Comparison of ENCODE assay signal across 8 cellular contexts in genomic region chr13:99086869-99087129, GRCh38.
DNase-seq lines count a peak whose midpoint lies in the region; TF ChIP-seq lines count a peak whose summit lies in the region.

No MANE protein-coding gene starts in this region.

- H3K4me3 Mint-ChIP-seq in H9 = peak overlapping the region; percentile 86 to 93
- H3K4me3 Mint-ChIP-seq in activated naive CD8-positive, alpha-beta T cell = peak overlapping the region; percentile 27

- no peaks in the 10 kb centered on the region; the same call in 1 of the 2 replicates for H3K27me3 ChIP-seq in GM06990 (replicated peaks; ENCODE audit: control insufficient read depth, insufficient read depth, low read length)
- peaks cover 7% of the 10 kb centered on the region; the same call in 1 of the 2 replicates for H3K27me3 ChIP-seq in H9 (ENCODE audit: insufficient read depth, low read length)

- H4K91ac ChIP-seq in H9 (ENCODE audit: insufficient read length, low read depth, low read length) = peak overlapping the region; percentile 33

- H4K8ac ChIP-seq in H9 (replicated peaks; ENCODE audit: insufficient read length, low read depth, low read length) = no peak overlapping the region

- H3K27ac Mint-ChIP-seq in H9 = no peak overlapping the region
- H3K27ac Mint-ChIP-seq in activated naive CD8-positive, alpha-beta T cell = no peak overlapping the region

- H3K4me1 Mint-ChIP-seq in H9 = peaks cover 17 to 22% of the 10 kb centered on the region in 2 experiments
- peaks cover 43% of the 10 kb centered on the region for H3K4me1 Mint-ChIP-seq in activated naive CD8-positive, alpha-beta T cell (ENCODE audit: low read depth)

- peaks cover 2% of the 10 kb centered on the region; the same call in 1 of the 2 replicates for H3K4me1 ChIP-seq in H9 (ENCODE audit: insufficient read depth, low read length)

- H2BK5ac ChIP-seq in H9 (ENCODE audit: insufficient read length, low read length) = no peak overlapping the region

- peak overlapping the region; percentile 70 for H3K4me2 ChIP-seq in H9 (ENCODE audit: insufficient read depth, insufficient read length, low read length)

- H3K4ac ChIP-seq in H9 (ENCODE audit: low read depth, low read length) = no peak overlapping the region

- H3K18ac ChIP-seq in H9 (ENCODE audit: insufficient read length, low read depth, low read length) = no peak overlapping the region

- no peak overlapping the region for H2BK12ac ChIP-seq in H9 (ENCODE audit: insufficient read length, low read depth, low read length)

- H3K9ac ChIP-seq in H9 (ENCODE audit: extremely low read depth, insufficient read length, low read length) = no peak overlapping the region

- H2AFZ ChIP-seq in H9 (ENCODE audit: low read length) = no peak overlapping the region

- no peaks in the 10 kb centered on the region for H4K20me1 ChIP-seq in H9 (ENCODE audit: control insufficient read depth, insufficient read depth, insufficient read length)

- no peak overlapping the region for H3T11ph ChIP-seq in H9 (ENCODE audit: low read length)

- H3K9me3 Mint-ChIP-seq in H9 = no peaks in the 10 kb centered on the region; a peak in 1 of 5 replicates
- no peaks in the 10 kb centered on the region for H3K9me3 Mint-ChIP-seq in activated naive CD8-positive, alpha-beta T cell (ENCODE audit: low read depth)

- H3K79me2 ChIP-seq in H9 (ENCODE audit: insufficient read depth, low read length) = no peaks in the 10 kb centered on the region

- H3K56ac ChIP-seq in H9 (ENCODE audit: insufficient read length, low read depth, low read length) = no peak overlapping the region

- no CpG with 5 or more reads among the region's 28 CpGs for WGBS in H9 (ENCODE audit: extremely low coverage, insufficient read length, low lambda C conversion rate)

- peaks cover 26% of the 10 kb centered on the region for H3K23me2 ChIP-seq in H9 (ENCODE audit: insufficient read length, low read depth, low read length, poor library complexity, severe bottlenecking)

- no peak overlapping the region for H2BK120ac ChIP-seq in H9 (ENCODE audit: low read depth, low read length, poor library complexity, severe bottlenecking)

- no peaks in the 10 kb centered on the region for H3K79me1 ChIP-seq in H9 (ENCODE audit: insufficient read depth, low read depth, low read length, poor library complexity, severe bottlenecking)

- H4K5ac ChIP-seq in H9 (ENCODE audit: insufficient read length, low read depth, low read length) = no peak overlapping the region

- no peak for DNase-seq in GM06990 (ENCODE audit: extremely low read depth, insufficient read length)
- peak; percentile 43 for DNase-seq in H9
- DNase-seq in NCI-H69 (lab: John Stamatoyannopoulos, UW) = peak; percentile 70
- peak; percentile 45 to 57 for DNase-seq in stimulated activated CD4-positive, alpha-beta T cell treated with anti-CD3 and anti-CD28 coated beads, Interleukin-2, amount 100 ng/mL, for 24 hours
- no peak for DNase-seq in hippocampal formation (lab: John Stamatoyannopoulos, UW)
- DNase-seq in SIG-M5 (lab: John Stamatoyannopoulos, UW) = no peak

- no peaks in the 10 kb centered on the region for H3K9me3 ChIP-seq in H9 (ENCODE audit: control insufficient read depth, low read depth, low read length)
- H3K9me3 ChIP-seq in iPS-18c (ENCODE audit: control insufficient read depth, insufficient read depth, low read length) = no peaks in the 10 kb centered on the region

- H3K36me3 Mint-ChIP-seq in H9 (ENCODE audit: insufficient read depth in 1 of 3, low read depth in 3 of 3) = no peaks in the 10 kb centered on the region
- no peaks in the 10 kb centered on the region for H3K36me3 Mint-ChIP-seq in activated naive CD8-positive, alpha-beta T cell

- H3K4me3 ChIP-seq in GM06990 (replicated peaks; ENCODE audit: low read depth, low read length) = peak overlapping the region; percentile 80
- H3K4me3 ChIP-seq in iPS-18c (ENCODE audit: insufficient read depth, low read depth, low read length) = peak overlapping the region; percentile 72

- no peak overlapping the region for H3K23ac ChIP-seq in H9 (ENCODE audit: insufficient read length, low read depth, low read length)

- H2BK15ac ChIP-seq in H9 (ENCODE audit: low read depth, low read length) = no peak overlapping the region

- no peak overlapping the region for H2AK5ac ChIP-seq in H9 (ENCODE audit: insufficient read length, low read length)

- peaks cover 26% of the 10 kb centered on the region for H3K27me3 Mint-ChIP-seq in H9 (ENCODE audit: low read depth)
- H3K27me3 Mint-ChIP-seq in activated naive CD8-positive, alpha-beta T cell = no peaks in the 10 kb centered on the region

- no peak overlapping the region for H2BK20ac ChIP-seq in H9 (ENCODE audit: low read depth, low read length, poor library complexity, severe bottlenecking)

- H3K36me3 ChIP-seq in GM06990 (ENCODE audit: control insufficient read depth, insufficient read depth, low read length) = no peaks in the 10 kb centered on the region

- TF ChIP-seq CTCF in GM06990 (IDR thresholded peaks at IDR 0.05; ENCODE audit: insufficient read depth, low read length, poor library complexity, severe bottlenecking) (no peak), H9 (conservative IDR thresholded peaks at IDR 0.05) (no peak)

- H3K27ac ChIP-seq in H9 (ENCODE audit: insufficient read length, low read depth, low read length) = no peak overlapping the region

- H3K14ac ChIP-seq in H9 (ENCODE audit: insufficient read depth, low read length) = peak overlapping the region; percentile 8

Comparison
In these comparisons a context has a peak if more than half of its experiments do, and no peak if none do; other contexts are left out.
1. DNase-seq: peak in H9 (single experiment), NCI-H69 (single experiment) and stimulated activated CD4-positive, alpha-beta T cell treated with anti-CD3 and anti-CD28 coated beads, Interleukin-2, amount 100 ng/mL, for 24 hours (2 of 2); none in GM06990 (single experiment), hippocampal formation (0 of 2) and SIG-M5 (single experiment).